ENCODE assay signal across 8 cellular contexts in the genomic region with DNA sequence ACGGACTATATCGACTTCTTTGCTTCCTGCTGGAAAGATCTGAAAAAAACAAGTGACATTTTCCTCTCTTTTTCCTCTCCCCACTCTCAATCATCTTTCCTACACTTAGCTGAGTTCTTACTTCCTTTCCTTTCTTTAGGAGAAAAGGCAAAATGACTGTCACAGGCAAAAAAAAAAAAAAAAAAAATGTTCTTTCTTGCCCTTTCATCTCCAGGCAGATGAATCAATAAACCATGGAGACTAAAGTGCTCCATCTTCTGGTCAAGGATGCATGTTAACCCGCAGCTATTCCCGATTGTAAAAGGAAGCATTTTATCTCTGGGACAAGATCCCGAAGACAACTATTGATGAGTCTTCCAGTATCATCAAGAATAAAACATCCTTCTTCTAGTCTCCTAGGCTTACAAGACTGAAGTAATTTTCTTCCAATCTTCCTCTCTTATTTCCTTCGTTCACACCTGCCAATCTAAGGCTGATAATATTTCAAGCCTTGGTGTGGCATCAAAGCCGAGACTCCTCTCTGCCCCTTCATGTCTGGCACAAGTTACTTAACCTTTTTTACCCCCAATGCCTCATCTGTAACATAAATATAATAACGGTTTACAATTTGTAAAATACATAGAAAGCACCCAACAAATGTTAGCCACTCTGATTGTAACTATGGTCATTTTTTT.
A peak's percentile ranks its signal among the peaks of the same experiment; 100 is the strongest.
DNase-seq lines count a peak whose midpoint lies in the region; ATAC-seq and TF ChIP-seq lines count a peak whose summit lies in the region.

No MANE protein-coding gene starts in this region.

- no peaks in the 10 kb centered on the region for H3K36me3 Mint-ChIP-seq in CD4-positive, alpha-beta T cell (ENCODE audit: low read depth)
- no peaks in the 10 kb centered on the region for H3K36me3 Mint-ChIP-seq in activated CD4-positive, alpha-beta memory T cell treated with anti-CD3 and anti-CD28 coated beads for 36 hours
- peaks cover 0 to 9% of the 10 kb centered on the region in 2 donors for H3K36me3 Mint-ChIP-seq in activated naive CD4-positive, alpha-beta T cell treated with anti-CD3 and anti-CD28 coated beads, Interleukin-2, amount 50 U/mL, for 72 hours

- H3K27ac Mint-ChIP-seq in CD4-positive, alpha-beta T cell: peak overlapping the region; percentile 13
- no peak overlapping the region for H3K27ac Mint-ChIP-seq in activated CD4-positive, alpha-beta memory T cell treated with anti-CD3 and anti-CD28 coated beads for 36 hours
- H3K27ac Mint-ChIP-seq in activated naive CD4-positive, alpha-beta T cell treated with anti-CD3 and anti-CD28 coated beads, Interleukin-2, amount 50 U/mL, for 72 hours: peak overlapping the region in 1 of 2 donors; percentile 80

- H3K4me3 ChIP-seq in HEK293 (ENCODE audit: low read depth, low read length) (no peak overlapping the region), fibroblast of pulmonary artery (replicated peaks; ENCODE audit: low read depth, low read length) (no peak overlapping the region)

- POLR2A ChIA-PET in CD4-positive, alpha-beta T cell (lab: Charles Lee): interaction anchor here (0.6 to 0.7 kb wide), 2 partner anchors 375 to 585 kb away, joined by 3 to 4 read pairs; no protein-coding TSS in a partner anchor
- POLR2A ChIA-PET in HEK293 (lab: Yijun Ruan, JAX): interaction anchor here (0.7 to 1.8 kb wide), 2 partner anchors 463 to 464 kb away, joined by 3 to 5 read pairs; partner anchors contain the start of gene BTG1
- POLR2A ChIA-PET in activated CD4-positive, alpha-beta memory T cell treated with anti-CD3 and anti-CD28 coated beads for 36 hours (lab: Charles Lee): interaction anchor here (1.1 kb wide), 1 partner anchor 463 kb away, joined by 3 read pairs; the partner anchor contains the start of gene BTG1

- no peaks in the 10 kb centered on the region for H3K36me3 ChIP-seq in HEK293 (ENCODE audit: control insufficient read depth in 2 of 2, insufficient read depth in 1 of 2, low read length in 2 of 2)

- TF ChIP-seq CTCF in CD4-positive, alpha-beta T cell (IDR thresholded peaks at IDR 0.05): peak; percentile 46
- TF ChIP-seq CTCF in HEK293 (tag by site-specific recombination; IDR thresholded peaks at IDR 0.05) (no peak), fibroblast of pulmonary artery (IDR thresholded peaks at IDR 0.05; ENCODE audit: low read length, missing control alignments) (peak; percentile 73)

- peaks cover 1% of the 10 kb centered on the region for H3K9me3 Mint-ChIP-seq in CD4-positive, alpha-beta T cell
- H3K9me3 Mint-ChIP-seq in activated CD4-positive, alpha-beta memory T cell treated with anti-CD3 and anti-CD28 coated beads for 36 hours: no peaks in the 10 kb centered on the region
- H3K9me3 Mint-ChIP-seq in activated naive CD4-positive, alpha-beta T cell treated with anti-CD3 and anti-CD28 coated beads, Interleukin-2, amount 50 U/mL, for 72 hours: peaks cover 4 to 7% of the 10 kb centered on the region in 2 donors

- H3K4me1 Mint-ChIP-seq in CD4-positive, alpha-beta T cell (ENCODE audit: low read depth): peaks cover 11% of the 10 kb centered on the region
- H3K4me1 Mint-ChIP-seq in activated CD4-positive, alpha-beta memory T cell treated with anti-CD3 and anti-CD28 coated beads for 36 hours (ENCODE audit: low read depth): peaks cover 26% of the 10 kb centered on the region

- no peak for DNase-seq in CD4-positive, alpha-beta T cell
- DNase-seq in SHP77 treated with DMSO at 0.1 percent for 48 hours (lab: John Stamatoyannopoulos, UW) (peak; percentile 37), fibroblast of pulmonary artery (ENCODE audit: low read depth) (peak; percentile 67), retina (peak; percentile 35), activated T-cell treated with anti-CD3 and anti-CD28 coated beads for 4 hours (no peak)
- no peak for DNase-seq in activated CD4-positive, alpha-beta memory T cell treated with anti-CD3 and anti-CD28 coated beads for 36 hours
- no peak for DNase-seq in activated naive CD4-positive, alpha-beta T cell treated with anti-CD3 and anti-CD28 coated beads, Interleukin-2, amount 50 U/mL, for 72 hours (ENCODE audit: low spot score in 2 of 2)

- no peak overlapping the region for H3K27ac ChIP-seq in CD4-positive, alpha-beta T cell (ENCODE audit: low read depth, low read length)
- H3K27ac ChIP-seq in HEK293 (ENCODE audit: extremely low read depth, low read depth, low read length): no peak overlapping the region

- ATAC-seq in CD4-positive, alpha-beta T cell (ENCODE audit: poor library complexity): peak; percentile 15
- no peak for ATAC-seq in activated naive CD4-positive, alpha-beta T cell treated with anti-CD3 and anti-CD28 coated beads, Interleukin-2, amount 50 U/mL, for 72 hours

- peak overlapping the region; percentile 18 for H3K4me3 Mint-ChIP-seq in CD4-positive, alpha-beta T cell
- H3K4me3 Mint-ChIP-seq in activated CD4-positive, alpha-beta memory T cell treated with anti-CD3 and anti-CD28 coated beads for 36 hours: no peak overlapping the region

- no peaks in the 10 kb centered on the region for H3K27me3 ChIP-seq in CD4-positive, alpha-beta T cell (ENCODE audit: control insufficient read depth, insufficient read depth, low read length)

- intact Hi-C loops in CD4-positive, alpha-beta T cell (cut with DNase I, micrococcal nuclease): loop anchor here (1.0 to 2.0 kb wide), 2 partner anchors 34 to 36 kb away; no protein-coding TSS in a partner anchor
- intact Hi-C loops in activated CD4-positive, alpha-beta memory T cell treated with anti-CD3 and anti-CD28 coated beads for 36 hours (cut with micrococcal nuclease): loop anchor here (1.0 kb wide), 1 partner anchor 38 kb away; no protein-coding TSS in a partner anchor

- H3K4me1 ChIP-seq in HEK293 (ENCODE audit: control insufficient read depth, insufficient read depth, low read length): no peaks in the 10 kb centered on the region

- H3K9me3 ChIP-seq in CD4-positive, alpha-beta T cell (ENCODE audit: control insufficient read depth, low read length): no peaks in the 10 kb centered on the region
- no peaks in the 10 kb centered on the region for H3K9me3 ChIP-seq in HEK293 (ENCODE audit: control insufficient read depth, insufficient read depth, low read depth, low read length)

- no peaks in the 10 kb centered on the region for H3K27me3 Mint-ChIP-seq in CD4-positive, alpha-beta T cell
- no peaks in the 10 kb centered on the region for H3K27me3 Mint-ChIP-seq in activated CD4-positive, alpha-beta memory T cell treated with anti-CD3 and anti-CD28 coated beads for 36 hours

- CTCF ChIA-PET in CD4-positive, alpha-beta T cell (lab: Charles Lee): interaction anchor here (0.6 to 2.2 kb wide), 19 partner anchors 11 to 1247 kb away, joined by 3 to 21 read pairs (median 4); partner anchors contain the start of gene BTG1
- CTCF ChIA-PET in HEK293 (lab: Yijun Ruan, JAX): interaction anchor here (0.6 to 2.8 kb wide), 16 partner anchors 10 to 1631 kb away, joined by 3 to 13 read pairs (median 3); no protein-coding TSS in a partner anchor
- CTCF ChIA-PET in activated CD4-positive, alpha-beta memory T cell treated with anti-CD3 and anti-CD28 coated beads for 36 hours (lab: Charles Lee): interaction anchor here (0.6 to 1.7 kb wide), 8 partner anchors 34 to 530 kb away, joined by 3 to 6 read pairs (median 3); no protein-coding TSS in a partner anchor

TF ChIP-seq in HEK293, 187 proteins besides CTCF, POLR2A, EP300 and RAD21:
- TF ChIP-seq ZNF654 (tag by site-specific recombination; IDR thresholded peaks at IDR 0.05; ENCODE audit: low read depth): peak; percentile 66
- no peak for TF ChIP-seq ZNF114 (tag by site-specific recombination; IDR thresholded peaks at IDR 0.05)
- no peak for TF ChIP-seq ZNF121 (tag by site-specific recombination; IDR thresholded peaks at IDR 0.05)
- TF ChIP-seq ZBTB17 (tag by site-specific recombination; IDR thresholded peaks at IDR 0.05): peak; percentile 46; the same call in 1 of the 2 replicates
- TF ChIP-seq ZNF146 (tag by site-specific recombination; IDR thresholded peaks at IDR 0.05): no peak
TF ChIP-seq in HEK293: peak in this region for 2.

Comparison
In these comparisons a context has a peak if more than half of its experiments do, and no peak if none do; other contexts are left out.
1. DNase-seq: peak in SHP77 treated with DMSO at 0.1 percent for 48 hours (single experiment), fibroblast of pulmonary artery (single experiment) and retina (single experiment); none in CD4-positive, alpha-beta T cell (0 of 10), activated CD4-positive, alpha-beta memory T cell treated with anti-CD3 and anti-CD28 coated beads for 36 hours (single experiment), activated T-cell treated with anti-CD3 and anti-CD28 coated beads for 4 hours (single experiment) and activated naive CD4-positive, alpha-beta T cell treated with anti-CD3 and anti-CD28 coated beads, Interleukin-2, amount 50 U/mL, for 72 hours (0 of 2).